2 cellular contexts compared by ENCODE assay signal in the genomic region with DNA sequence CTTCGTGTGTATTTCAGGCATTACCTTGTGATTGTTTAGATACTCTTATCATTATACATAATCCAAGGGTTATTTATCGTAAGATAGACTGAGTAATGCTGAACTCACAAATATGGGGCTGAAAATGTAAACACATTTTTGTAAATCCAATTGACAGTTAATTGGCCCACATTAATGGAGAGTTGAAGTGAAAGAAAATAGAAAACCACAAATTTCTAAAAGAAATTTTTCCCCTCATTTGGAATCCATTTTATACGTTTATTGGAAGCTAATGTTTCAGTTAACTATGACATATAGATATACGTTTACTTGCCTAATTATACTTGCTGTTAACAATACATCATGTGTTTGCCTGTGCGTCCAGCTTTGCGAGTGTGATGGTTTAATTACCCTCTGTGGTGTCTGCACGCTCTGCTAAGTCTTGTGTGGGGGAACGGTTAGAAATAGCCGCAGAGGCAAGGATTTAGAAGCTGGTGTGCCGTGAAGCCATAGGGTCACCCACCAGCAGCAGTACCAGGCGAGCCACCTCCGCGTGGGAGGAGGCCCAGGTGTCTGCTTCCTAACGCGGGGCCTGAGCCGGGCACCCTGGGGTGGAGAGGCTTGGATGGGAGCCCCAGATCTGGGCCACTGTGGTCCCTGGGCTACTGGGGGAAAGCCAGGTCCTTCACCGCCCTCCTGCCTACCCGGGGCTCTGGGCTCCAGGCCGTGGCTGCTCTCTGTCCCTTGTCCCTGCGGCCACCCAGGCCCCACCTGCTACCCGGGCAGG.
TF ChIP-seq lines count a peak whose summit lies in the region.

No MANE protein-coding gene starts in this region.

TF ChIP-seq in A549, 52 proteins besides CTCF, POLR2A, EP300 and RAD21:
- TF ChIP-seq BHLHE40 (IDR thresholded peaks at IDR 0.05; ENCODE audit: low read depth, low read length): no peak
- TF ChIP-seq ZSCAN20 (CRISPR knock-in tag; IDR thresholded peaks at IDR 0.05): no peak
- TF ChIP-seq, protein P1, sequence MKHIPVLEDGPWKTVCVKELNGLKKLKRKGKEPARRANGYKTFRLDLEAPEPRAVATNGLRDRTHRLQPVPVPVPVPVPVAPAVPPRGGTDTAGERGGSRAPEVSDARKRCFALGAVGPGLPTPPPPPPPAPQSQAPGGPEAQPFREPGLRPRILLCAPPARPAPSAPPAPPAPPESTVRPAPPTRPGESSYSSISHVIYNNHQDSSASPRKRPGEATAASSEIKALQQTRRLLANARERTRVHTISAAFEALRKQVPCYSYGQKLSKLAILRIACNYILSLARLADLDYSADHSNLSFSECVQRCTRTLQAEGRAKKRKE (CRISPR knock-in tag; IDR thresholded peaks at IDR 0.05; ENCODE audit: low read depth): no peak
- TF ChIP-seq, protein P2, sequence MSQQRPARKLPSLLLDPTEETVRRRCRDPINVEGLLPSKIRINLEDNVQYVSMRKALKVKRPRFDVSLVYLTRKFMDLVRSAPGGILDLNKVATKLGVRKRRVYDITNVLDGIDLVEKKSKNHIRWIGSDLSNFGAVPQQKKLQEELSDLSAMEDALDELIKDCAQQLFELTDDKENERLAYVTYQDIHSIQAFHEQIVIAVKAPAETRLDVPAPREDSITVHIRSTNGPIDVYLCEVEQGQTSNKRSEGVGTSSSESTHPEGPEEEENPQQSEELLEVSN (IDR thresholded peaks at IDR 0.05; ENCODE audit: borderline replicate concordance, low read depth): no peak
- no peak for TF ChIP-seq FOSL2 (IDR thresholded peaks at IDR 0.05)
- TF ChIP-seq FOSL2 (CRISPR knock-in tag; IDR thresholded peaks at IDR 0.05): no peak
- no peak for TF ChIP-seq RFX5 (IDR thresholded peaks at IDR 0.05)
- no peak for TF ChIP-seq KDM5A (IDR thresholded peaks at IDR 0.05)
- TF ChIP-seq, protein P3, sequence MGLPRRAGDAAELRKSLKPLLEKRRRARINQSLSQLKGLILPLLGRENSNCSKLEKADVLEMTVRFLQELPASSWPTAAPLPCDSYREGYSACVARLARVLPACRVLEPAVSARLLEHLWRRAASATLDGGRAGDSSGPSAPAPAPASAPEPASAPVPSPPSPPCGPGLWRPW (IDR thresholded peaks at IDR 0.05): no peak
- TF ChIP-seq, protein P4, sequence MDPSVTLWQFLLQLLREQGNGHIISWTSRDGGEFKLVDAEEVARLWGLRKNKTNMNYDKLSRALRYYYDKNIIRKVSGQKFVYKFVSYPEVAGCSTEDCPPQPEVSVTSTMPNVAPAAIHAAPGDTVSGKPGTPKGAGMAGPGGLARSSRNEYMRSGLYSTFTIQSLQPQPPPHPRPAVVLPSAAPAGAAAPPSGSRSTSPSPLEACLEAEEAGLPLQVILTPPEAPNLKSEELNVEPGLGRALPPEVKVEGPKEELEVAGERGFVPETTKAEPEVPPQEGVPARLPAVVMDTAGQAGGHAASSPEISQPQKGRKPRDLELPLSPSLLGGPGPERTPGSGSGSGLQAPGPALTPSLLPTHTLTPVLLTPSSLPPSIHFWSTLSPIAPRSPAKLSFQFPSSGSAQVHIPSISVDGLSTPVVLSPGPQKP (IDR thresholded peaks at IDR 0.05; ENCODE audit: low read depth, low read length): no peak
- TF ChIP-seq ZC3H11A (IDR thresholded peaks at IDR 0.05): no peak
- no peak for TF ChIP-seq RNF2 (IDR thresholded peaks at IDR 0.05; ENCODE audit: borderline replicate concordance, low read depth)
- TF ChIP-seq POLR2AphosphoS2 (conservative IDR thresholded peaks at IDR 0.05; ENCODE audit: low read length): no peak
- no peak for TF ChIP-seq ZNF302 (CRISPR knock-in tag; IDR thresholded peaks at IDR 0.05)
- no peak for TF ChIP-seq CHD2 (IDR thresholded peaks at IDR 0.05; ENCODE audit: low read length, partially characterized antibody)
- TF ChIP-seq RCOR1 (IDR thresholded peaks at IDR 0.05; ENCODE audit: low read depth, low read length): no peak
- no peak for TF ChIP-seq SREBF2 (IDR thresholded peaks at IDR 0.05)
- TF ChIP-seq FOSB (CRISPR knock-in tag; IDR thresholded peaks at IDR 0.05): no peak
- no peak for TF ChIP-seq EHMT2 (IDR thresholded peaks at IDR 0.05; ENCODE audit: low read depth)
- no peak for TF ChIP-seq CEBPB (IDR thresholded peaks at IDR 0.05)
TF ChIP-seq in A549: peak in this region for 0.

TF ChIP-seq in IMR-90, 13 proteins besides CTCF, POLR2A, EP300 and RAD21:
- TF ChIP-seq CHD1 (IDR thresholded peaks at IDR 0.05; ENCODE audit: low read depth, low read length) (no peak), BHLHE40 (IDR thresholded peaks at IDR 0.05; ENCODE audit: low read depth, low read length) (no peak), NFE2L2 (IDR thresholded peaks at IDR 0.05; ENCODE audit: low read depth, low read length) (no peak), FOS (IDR thresholded peaks at IDR 0.05; ENCODE audit: low read depth, low read length) (no peak), MAFK (IDR thresholded peaks at IDR 0.05; ENCODE audit: low read depth, low read length) (no peak), RFX5 (IDR thresholded peaks at IDR 0.05; ENCODE audit: low read depth, low read length) (no peak), RCOR1 (IDR thresholded peaks at IDR 0.05; ENCODE audit: insufficient replicate concordance, low read length) (no peak), MAZ (IDR thresholded peaks at IDR 0.05; ENCODE audit: borderline replicate concordance, low read depth, low read length) (no peak), MXI1 (IDR thresholded peaks at IDR 0.05; ENCODE audit: borderline replicate concordance, low read depth, low read length) (no peak), SMC3 (IDR thresholded peaks at IDR 0.05; ENCODE audit: low read depth, low read length) (no peak), CEBPB (IDR thresholded peaks at IDR 0.05; ENCODE audit: low read depth, low read length) (no peak)
- TF ChIP-seq, protein P5, sequence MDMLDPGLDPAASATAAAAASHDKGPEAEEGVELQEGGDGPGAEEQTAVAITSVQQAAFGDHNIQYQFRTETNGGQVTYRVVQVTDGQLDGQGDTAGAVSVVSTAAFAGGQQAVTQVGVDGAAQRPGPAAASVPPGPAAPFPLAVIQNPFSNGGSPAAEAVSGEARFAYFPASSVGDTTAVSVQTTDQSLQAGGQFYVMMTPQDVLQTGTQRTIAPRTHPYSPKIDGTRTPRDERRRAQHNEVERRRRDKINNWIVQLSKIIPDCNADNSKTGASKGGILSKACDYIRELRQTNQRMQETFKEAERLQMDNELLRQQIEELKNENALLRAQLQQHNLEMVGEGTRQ (IDR thresholded peaks at IDR 0.05; ENCODE audit: low read depth, low read length): no peak
- TF ChIP-seq, protein P4 (IDR thresholded peaks at IDR 0.05; ENCODE audit: borderline replicate concordance, low read depth, low read length): no peak
